ENCODE assay signal across 28 cellular contexts in the genomic region with DNA sequence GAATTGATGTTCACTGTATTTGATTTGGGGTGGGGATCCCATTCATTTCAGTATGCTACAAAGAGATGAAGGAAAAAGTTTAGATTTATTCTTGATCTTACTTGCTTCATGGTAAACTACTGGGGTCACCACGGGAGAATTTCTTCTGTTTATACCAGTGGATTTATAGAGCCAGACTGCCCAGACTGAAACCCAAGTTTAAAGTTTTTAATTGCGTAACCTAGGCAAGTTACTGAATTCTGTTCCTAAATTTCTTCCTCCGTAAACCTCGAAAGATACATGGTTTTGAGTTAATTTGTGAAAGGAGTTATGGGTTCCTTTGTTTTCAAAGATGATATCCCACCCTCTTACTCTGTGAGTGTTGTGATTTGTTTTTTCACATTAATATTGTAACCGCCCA. TPM values are rescaled to one million over a fixed set of nuclear protein-coding genes. Genes with fewer than 3 reads are reported as not detected.
DNase-seq lines count a peak whose midpoint lies in the region; ATAC-seq and TF ChIP-seq lines count a peak whose summit lies in the region.
"Had no signal": no experiment of that assay in that cellular context is flagged by ENCODE, and none has a peak within 500 bp of the region (broad histone marks: within the 10 kb centered on the region; RNA-seq: fewer than 3 reads in every experiment).

No MANE protein-coding gene starts in this region.

- H3K4me1 ChIP-seq in cardiac muscle cell (ENCODE audit: low read depth) (no peaks in the 10 kb centered on the region), right cardiac atrium (ENCODE audit: control insufficient read depth, insufficient read depth, low read length) (no peaks in the 10 kb centered on the region), urinary bladder (ENCODE audit: insufficient read depth) (no peaks in the 10 kb centered on the region)
- H3K4me1 ChIP-seq: body of pancreas, heart right ventricle, psoas muscle, vagina had no signal

- H3K27ac ChIP-seq in cardiac muscle cell (peak overlapping the region; percentile 30), right cardiac atrium (ENCODE audit: low read length) (no peak overlapping the region), urinary bladder (ENCODE audit: low read depth) (peak overlapping the region; percentile 2)
- H3K27ac ChIP-seq: body of pancreas, heart right ventricle, psoas muscle, thoracic aorta, vagina, VCaP had no signal

- TF ChIP-seq CTCF in cardiac muscle cell (IDR thresholded peaks at IDR 0.05; ENCODE audit: low read depth, low read length) (no peak), WTC11 (IDR thresholded peaks at IDR 0.05) (no peak), fibroblast of villous mesenchyme (IDR thresholded peaks at IDR 0.05; ENCODE audit: insufficient read depth, low read depth, low read length) (no peak), chondrocyte (IDR thresholded peaks at IDR 0.05) (no peak)

- no peak for DNase-seq in cardiac muscle cell (ENCODE audit: low read depth in 1 of 2, low spot score in 1 of 2)
- DNase-seq in right cardiac atrium = no peak
- no peak for DNase-seq in WTC11 (ENCODE audit: low spot score)
- DNase-seq in fibroblast of villous mesenchyme (ENCODE audit: low read depth) = peak; percentile 82
- no peak for DNase-seq in chondrocyte (ENCODE audit: low spot score)
- DNase-seq in left lobe of liver (ENCODE audit: low spot score) = no peak
- DNase-seq in midbrain (lab: John Stamatoyannopoulos, UW) = no peak
- DNase-seq: activated CD8-positive, alpha-beta memory T cell treated with anti-CD3 and anti-CD28 coated beads for 24 hours; activated T-cell treated with anti-CD3 and anti-CD28 coated beads, Interleukin-2, amount 50 U/mL, for 1 hour; AML-193; body of pancreas; CD8-positive, alpha-beta memory T cell; DMS153; effector CD8-positive, alpha-beta T cell; GOT3; heart right ventricle; Kasumi-1; mammary epithelial cell; NCI-H1092; NCI-H1694 treated with DMSO at 0.1 percent for 48 hours; NCI-H524; psoas muscle; Right ventricle myocardium superior had no signal

- no peaks in the 10 kb centered on the region for H3K9me3 ChIP-seq in cardiac muscle cell (ENCODE audit: low read depth)
- H3K9me3 ChIP-seq in right cardiac atrium (ENCODE audit: control insufficient read depth, low read length) = no peaks in the 10 kb centered on the region
- H3K9me3 ChIP-seq: body of pancreas, heart right ventricle, psoas muscle, thoracic aorta, vagina had no signal

- H3K27ac Mint-ChIP-seq in WTC11 (peak overlapping the region; percentile 79), chondrocyte (ENCODE audit: unreplicated experiment) (no peak overlapping the region)
- H3K27ac Mint-ChIP-seq: stimulated activated naive CD8-positive, alpha-beta T cell treated with anti-CD3 and anti-CD28 coated beads, Interleukin-15, Interleukin-2, amounts not matched to agents 100 ng/mL and 50 ng/mL, for 24 hours had no signal

- H3K36me3 ChIP-seq in cardiac muscle cell = no peaks in the 10 kb centered on the region
- H3K36me3 ChIP-seq in urinary bladder (ENCODE audit: insufficient read depth) = no peaks in the 10 kb centered on the region
- H3K36me3 ChIP-seq: vagina had no signal

- WGBS in right cardiac atrium = 90% methylated on average over 5 of the region's 5 CpGs
- WGBS in urinary bladder = 61% methylated on average over 5 of the region's 5 CpGs

- H3K36me3 Mint-ChIP-seq in WTC11 = peaks cover 4% of the 10 kb centered on the region
- no peaks in the 10 kb centered on the region for H3K36me3 Mint-ChIP-seq in chondrocyte (ENCODE audit: low read depth)

- H3K27me3 ChIP-seq in cardiac muscle cell = no peaks in the 10 kb centered on the region
- no peaks in the 10 kb centered on the region for H3K27me3 ChIP-seq in right cardiac atrium (ENCODE audit: control insufficient read depth, insufficient read depth)
- H3K27me3 ChIP-seq: body of pancreas, heart right ventricle, vagina had no signal

- intact Hi-C loops in right cardiac atrium (cut with DNase I) = no loop called here

- no peaks in the 10 kb centered on the region for H3K27me3 Mint-ChIP-seq in WTC11 (ENCODE audit: low read depth)
- H3K27me3 Mint-ChIP-seq in chondrocyte (ENCODE audit: low read depth) = no peaks in the 10 kb centered on the region
- H3K27me3 Mint-ChIP-seq: CD8-positive, alpha-beta memory T cell; stimulated activated naive CD8-positive, alpha-beta T cell treated with anti-CD3 and anti-CD28 coated beads, Interleukin-15, Interleukin-2, amounts not matched to agents 100 ng/mL and 50 ng/mL, for 24 hours had no signal

- POLR2A ChIA-PET in WTC11 (lab: Charles Lee) = no interaction called here

- H3K4me3 Mint-ChIP-seq in WTC11 (no peak overlapping the region), chondrocyte (ENCODE audit: unreplicated experiment) (no peak overlapping the region)
- H3K4me3 Mint-ChIP-seq: CD8-positive, alpha-beta memory T cell; stimulated activated naive CD8-positive, alpha-beta T cell treated with anti-CD3 and anti-CD28 coated beads, Interleukin-15, Interleukin-2, amounts not matched to agents 100 ng/mL and 50 ng/mL, for 24 hours had no signal

- H3K4me1 Mint-ChIP-seq in WTC11 (peaks cover 12% of the 10 kb centered on the region), chondrocyte (ENCODE audit: low read depth) (peaks cover 2% of the 10 kb centered on the region)

- H3K4me3 ChIP-seq in cardiac muscle cell (no peak overlapping the region), right cardiac atrium (ENCODE audit: low read length) (no peak overlapping the region), fibroblast of villous mesenchyme (ENCODE audit: low read depth, low read length) (no peak overlapping the region), urinary bladder (ENCODE audit: low read depth, low read length) (no peak overlapping the region)
- H3K4me3 ChIP-seq: body of pancreas, heart right ventricle, psoas muscle, thoracic aorta, vagina had no signal

- 0 out of 2 replicates have a peak, but pooled peaks cover 3% of the 10 kb centered on the region for H3K9me3 Mint-ChIP-seq in WTC11
- no peaks in the 10 kb centered on the region for H3K9me3 Mint-ChIP-seq in chondrocyte (ENCODE audit: low read depth)
- H3K9me3 Mint-ChIP-seq: CD8-positive, alpha-beta memory T cell; stimulated activated naive CD8-positive, alpha-beta T cell treated with anti-CD3 and anti-CD28 coated beads, Interleukin-15, Interleukin-2, amounts not matched to agents 100 ng/mL and 50 ng/mL, for 24 hours had no signal

- CTCF ChIA-PET in WTC11 (lab: Charles Lee) = interaction anchor here (1.9 kb wide), 1 partner anchor 43 kb away, joined by 5 read pairs; no protein-coding TSS in a partner anchor

- no peak for ATAC-seq in right cardiac atrium
- no peak for ATAC-seq in WTC11
- ATAC-seq in left lobe of liver = no peak
- ATAC-seq: body of pancreas, heart right ventricle, psoas muscle had no signal

TF ChIP-seq in WTC11, 78 proteins besides CTCF, POLR2A, EP300 and RAD21 (continues in another document):
- TF ChIP-seq ZNF396 (CRISPR knock-in tag; IDR thresholded peaks at IDR 0.05; ENCODE audit: borderline replicate concordance) (no peak), ZNF423 (CRISPR knock-in tag; IDR thresholded peaks at IDR 0.05) (no peak), OVOL2 (CRISPR knock-in tag; IDR thresholded peaks at IDR 0.05; ENCODE audit: borderline replicate concordance) (no peak), TP53 (CRISPR knock-in tag; IDR thresholded peaks at IDR 0.05) (no peak), SOX15 (CRISPR knock-in tag; IDR thresholded peaks at IDR 0.05) (no peak), GABPB1 (CRISPR knock-in tag; IDR thresholded peaks at IDR 0.05) (no peak), IRF2 (CRISPR knock-in tag; IDR thresholded peaks at IDR 0.05; ENCODE audit: borderline replicate concordance, low read depth) (no peak), GTF2I (CRISPR knock-in tag; conservative IDR thresholded peaks at IDR 0.05) (no peak), JUN (CRISPR knock-in tag; IDR thresholded peaks at IDR 0.05) (no peak)
- TF ChIP-seq, protein P1, sequence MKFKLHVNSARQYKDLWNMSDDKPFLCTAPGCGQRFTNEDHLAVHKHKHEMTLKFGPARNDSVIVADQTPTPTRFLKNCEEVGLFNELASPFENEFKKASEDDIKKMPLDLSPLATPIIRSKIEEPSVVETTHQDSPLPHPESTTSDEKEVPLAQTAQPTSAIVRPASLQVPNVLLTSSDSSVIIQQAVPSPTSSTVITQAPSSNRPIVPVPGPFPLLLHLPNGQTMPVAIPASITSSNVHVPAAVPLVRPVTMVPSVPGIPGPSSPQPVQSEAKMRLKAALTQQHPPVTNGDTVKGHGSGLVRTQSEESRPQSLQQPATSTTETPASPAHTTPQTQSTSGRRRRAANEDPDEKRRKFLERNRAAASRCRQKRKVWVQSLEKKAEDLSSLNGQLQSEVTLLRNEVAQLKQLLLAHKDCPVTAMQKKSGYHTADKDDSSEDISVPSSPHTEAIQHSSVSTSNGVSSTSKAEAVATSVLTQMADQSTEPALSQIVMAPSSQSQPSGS (CRISPR knock-in tag; IDR thresholded peaks at IDR 0.05; ENCODE audit: borderline replicate concordance, low read depth) = no peak
- TF ChIP-seq, protein P2, sequence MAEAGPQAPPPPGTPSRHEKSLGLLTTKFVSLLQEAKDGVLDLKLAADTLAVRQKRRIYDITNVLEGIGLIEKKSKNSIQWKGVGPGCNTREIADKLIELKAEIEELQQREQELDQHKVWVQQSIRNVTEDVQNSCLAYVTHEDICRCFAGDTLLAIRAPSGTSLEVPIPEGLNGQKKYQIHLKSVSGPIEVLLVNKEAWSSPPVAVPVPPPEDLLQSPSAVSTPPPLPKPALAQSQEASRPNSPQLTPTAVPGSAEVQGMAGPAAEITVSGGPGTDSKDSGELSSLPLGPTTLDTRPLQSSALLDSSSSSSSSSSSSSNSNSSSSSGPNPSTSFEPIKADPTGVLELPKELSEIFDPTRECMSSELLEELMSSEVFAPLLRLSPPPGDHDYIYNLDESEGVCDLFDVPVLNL (CRISPR knock-in tag; IDR thresholded peaks at IDR 0.05; ENCODE audit: borderline replicate concordance, low read depth) = no peak

RNA-seq across cellular contexts. Expression of a gene that starts 26.4 kb away (rescaled TPM):
- 27.0 and 67.4 TPM in 2 replicates for total RNA-seq in cardiac muscle cell
- polyA plus RNA-seq in cardiac muscle cell = 28.8 and 49.6 TPM in 2 replicates
- total RNA-seq in right cardiac atrium = 10 to 100 TPM; 10.9 to 16.7 (median 12.2) TPM
- 9.6 TPM for polyA plus RNA-seq in right cardiac atrium
- 24.5 to 44.1 TPM (median 28.1 TPM) in 3 replicates for total RNA-seq in WTC11 (2021)
- total RNA-seq in fibroblast of villous mesenchyme = 14.7 and 19.6 TPM in 2 replicates
- 33.2 TPM for total RNA-seq in urinary bladder
- polyA plus RNA-seq in urinary bladder = 16.7 TPM
- total RNA-seq in chondrocyte = 15.9 to 21.9 TPM (median 19.1 TPM) in 3 replicates
- 18.5 TPM for total RNA-seq in left lobe of liver

RNA-seq across cellular contexts. Expression of a gene that starts 28.1 kb away (rescaled TPM):
- total RNA-seq in cardiac muscle cell (91.4 and 119 TPM in 2 replicates), right cardiac atrium (10 to 100 TPM; 57.5 to 73.0 (median 69.8) TPM), WTC11 (2021) (107 to 124 TPM (median 116 TPM) in 3 replicates), fibroblast of villous mesenchyme (82.1 and 83.3 TPM in 2 replicates), urinary bladder (128 TPM), chondrocyte (102 to 115 TPM (median 108 TPM) in 3 replicates), left lobe of liver (58.1 TPM)
- polyA plus RNA-seq in cardiac muscle cell (109 and 139 TPM in 2 replicates), right cardiac atrium (28.2 TPM), urinary bladder (45.5 TPM)
